ENCODE assay signal across 17 cellular contexts in genomic region chr17:69978056-69978646, GRCh38.
"Had no signal": no experiment of that assay in that cellular context is flagged by ENCODE, and none has a peak within 500 bp of the region (broad histone marks: within the 10 kb centered on the region; RNA-seq: fewer than 3 reads in every experiment).

No MANE protein-coding gene starts in this region.

- ATAC-seq: effector memory CD8-positive, alpha-beta T cell; left lung; right lobe of liver; stimulated activated effector memory CD8-positive, alpha-beta T cell treated with anti-CD3 and anti-CD28 coated beads, Interleukin-12 subunit alpha, Interleukin-12 subunit beta, amount 100 ng/mL, for 72 hours; WTC11 had no signal

- DNase-seq: activated CD4-positive, alpha-beta memory T cell treated with anti-CD3 and anti-CD28 coated beads for 36 hours; activated CD4-positive, alpha-beta T cell treated with anti-CD3 and anti-CD28 coated beads for 4 hours; activated naive CD8-positive, alpha-beta T cell treated with anti-CD3 and anti-CD28 coated beads, Interleukin-2, amount 10 ng/mL, durations not matched to agents 7 days and 5 days; activated T-cell treated with anti-CD3 and anti-CD28 coated beads for 4 hours; effector memory CD8-positive, alpha-beta T cell; head of caudate nucleus; kidney; left lung; right lobe of liver; SK-N-SH; stimulated activated CD4-positive, alpha-beta T cell treated with anti-CD3 and anti-CD28 coated beads, Interleukin-4, amount 100 ng/mL, for 24 hours; stomach had no signal

- FAIRE-seq: frontal cortex, kidney, TTC549 had no signal

- H3K27ac ChIP-seq: left lung, right lobe of liver, stomach had no signal

- H3K4me3 ChIP-seq: left lung, right lobe of liver, smooth muscle cell, stomach had no signal
